Comparison of ENCODE assay signal across 20 cellular contexts in the genomic region with DNA sequence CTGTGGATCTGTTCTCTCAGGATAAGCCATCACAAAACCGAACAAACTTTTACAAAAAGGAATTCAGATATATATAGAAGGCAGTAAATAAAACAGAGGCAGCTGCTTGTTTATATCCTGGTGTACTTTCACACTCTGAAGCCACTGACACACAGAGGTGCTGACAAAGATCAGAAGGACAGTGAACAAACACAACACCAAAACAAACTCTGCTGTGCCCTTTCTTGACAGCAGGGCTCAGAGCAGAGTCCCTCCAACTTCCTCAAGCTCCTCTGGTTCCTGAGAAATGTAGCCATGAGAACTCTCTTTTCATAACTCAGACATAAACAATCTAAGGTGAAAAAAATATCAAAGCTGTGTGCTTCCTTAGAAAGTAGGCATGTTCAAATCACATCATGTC.
DNase-seq lines count a peak whose midpoint lies in the region; ATAC-seq and TF ChIP-seq lines count a peak whose summit lies in the region.
"Had no signal": no experiment of that assay in that cellular context is flagged by ENCODE, and none has a peak within 500 bp of the region (broad histone marks: within the 10 kb centered on the region; RNA-seq: fewer than 3 reads in every experiment).

No MANE protein-coding gene starts in this region.

- 0 out of 2 replicates have a peak, but pooled peaks cover 4% of the 10 kb centered on the region for H3K36me3 Mint-ChIP-seq in WTC11
- H3K36me3 Mint-ChIP-seq: CD4-positive, alpha-beta memory T cell had no signal

- CTCF ChIA-PET in WTC11 (lab: Charles Lee): no interaction called here

- H3K4me1 ChIP-seq in mucosa of descending colon (ENCODE audit: low read depth) (peaks cover 6% of the 10 kb centered on the region), adrenal gland (replicated peaks in 1 of 2) (no peaks in the 10 kb centered on the region), thyroid gland (no peaks in the 10 kb centered on the region)
- H3K4me1 ChIP-seq: left ventricle myocardium inferior, vagina had no signal

- no peaks in the 10 kb centered on the region for H3K36me3 ChIP-seq in mucosa of descending colon (ENCODE audit: low read depth)
- H3K36me3 ChIP-seq in adrenal gland (replicated peaks in 1 of 2): no peaks in the 10 kb centered on the region
- H3K36me3 ChIP-seq in thyroid gland: no peaks in the 10 kb centered on the region
- H3K36me3 ChIP-seq: left ventricle myocardium inferior, Peyer's patch, vagina had no signal

- DNase-seq in ELR (ENCODE audit: low read depth): peak; percentile 17
- DNase-seq in WTC11 (ENCODE audit: low spot score): no peak
- DNase-seq in mucosa of descending colon: peak in 1 of 3 donors; percentile 27
- no peak for DNase-seq in adrenal gland
- DNase-seq in HCEC 1CT: no peak
- DNase-seq in thyroid gland: no peak
- DNase-seq: activated CD8-positive, alpha-beta memory T cell treated with anti-CD3 and anti-CD28 coated beads for 24 hours; CD4-positive, alpha-beta memory T cell; effector CD4-positive, alpha-beta T cell; EL; left ventricle myocardium inferior; NCI-H2107; NCI-H748 treated with DMSO at 0.1 percent for 48 hours; Peyer's patch; stimulated activated CD4-positive, alpha-beta T cell treated with anti-CD3 and anti-CD28 coated beads, Interleukin-12 subunit alpha, Interleukin-12 subunit beta, amount 100 ng/mL, for 4 hours had no signal

- intact Hi-C loops in mucosa of descending colon (cut with DNase I, micrococcal nuclease) (loop anchor here in 1 of 2 donors (10.0 kb wide), 1 partner anchor 219 kb away; no protein-coding TSS in a partner anchor), adrenal gland (cut with DNase I) (no loop called here), thyroid gland (cut with DNase I) (no loop called here)

- no peaks in the 10 kb centered on the region for H3K9me3 ChIP-seq in mucosa of descending colon
- H3K9me3 ChIP-seq in adrenal gland (replicated peaks in 1 of 3): no peaks in the 10 kb centered on the region
- H3K9me3 ChIP-seq in thyroid gland: no peaks in the 10 kb centered on the region
- H3K9me3 ChIP-seq: Peyer's patch, vagina had no signal

- 31 to 52% (median 38%) methylated on average over 1 of the region's 1 CpG for WGBS in adrenal gland, 4 donors
- WGBS in thyroid gland, 2 donors: 23 to 33% methylated on average over 1 of the region's 1 CpG

- H3K27me3 Mint-ChIP-seq in WTC11 (ENCODE audit: low read depth): no peaks in the 10 kb centered on the region
- H3K27me3 Mint-ChIP-seq: CD4-positive, alpha-beta memory T cell; stimulated activated naive CD8-positive, alpha-beta T cell treated with anti-CD3 and anti-CD28 coated beads, Interleukin-15, Interleukin-2, amounts not matched to agents 100 ng/mL and 50 ng/mL, for 24 hours had no signal

- H3K27ac ChIP-seq in adrenal gland: no peak overlapping the region
- no peak overlapping the region for H3K27ac ChIP-seq in thyroid gland
- H3K27ac ChIP-seq: left ventricle myocardium inferior, Peyer's patch, vagina, VCaP had no signal

- H3K27me3 ChIP-seq in adrenal gland (no peaks in the 10 kb centered on the region), thyroid gland (no peaks in the 10 kb centered on the region)
- H3K27me3 ChIP-seq: Peyer's patch, vagina had no signal

- TF ChIP-seq POLR2A in adrenal gland (IDR thresholded peaks at IDR 0.05) (no peak), thyroid gland (IDR thresholded peaks at IDR 0.05) (no peak)

- TF ChIP-seq CTCF in WTC11 (IDR thresholded peaks at IDR 0.05) (no peak), mucosa of descending colon (IDR thresholded peaks at IDR 0.05) (no peak), adrenal gland (IDR thresholded peaks at IDR 0.05) (no peak), thyroid gland (IDR thresholded peaks at IDR 0.05) (no peak)

- H3K4me3 Mint-ChIP-seq in WTC11: no peak overlapping the region
- H3K4me3 Mint-ChIP-seq: CD4-positive, alpha-beta memory T cell; stimulated activated naive CD8-positive, alpha-beta T cell treated with anti-CD3 and anti-CD28 coated beads, Interleukin-15, Interleukin-2, amounts not matched to agents 100 ng/mL and 50 ng/mL, for 24 hours had no signal

- no peak overlapping the region for H3K27ac Mint-ChIP-seq in WTC11
- H3K27ac Mint-ChIP-seq: CD4-positive, alpha-beta memory T cell; stimulated activated naive CD8-positive, alpha-beta T cell treated with anti-CD3 and anti-CD28 coated beads, Interleukin-15, Interleukin-2, amounts not matched to agents 100 ng/mL and 50 ng/mL, for 24 hours had no signal

- POLR2A ChIA-PET in WTC11 (lab: Charles Lee): interaction anchor here (1.2 kb wide), 1 partner anchor 90 kb away, joined by 3 read pairs; no protein-coding TSS in a partner anchor

- peaks cover 37% of the 10 kb centered on the region for H3K4me1 Mint-ChIP-seq in WTC11
- H3K4me1 Mint-ChIP-seq: CD4-positive, alpha-beta memory T cell had no signal

- peak; percentile 80 for ATAC-seq in HG02981 (IDR thresholded peaks at IDR 0.05; ENCODE audit: unreplicated experiment)
- peak; percentile 46; the same call in 1 of the 2 replicates for ATAC-seq in WTC11
- ATAC-seq in mucosa of descending colon: peak; percentile 86
- ATAC-seq in GM21529 (IDR thresholded peaks at IDR 0.05; ENCODE audit: unreplicated experiment): no peak

- peaks cover 15% of the 10 kb centered on the region for H3K9me3 Mint-ChIP-seq in WTC11

- H3K4me3 ChIP-seq in mucosa of descending colon: no peak overlapping the region
- no peak overlapping the region for H3K4me3 ChIP-seq in adrenal gland
- H3K4me3 ChIP-seq in thyroid gland (replicated peaks in 1 of 3): no peak overlapping the region
- H3K4me3 ChIP-seq: left ventricle myocardium inferior, Peyer's patch, vagina had no signal

TF ChIP-seq in WTC11, 78 proteins besides CTCF, POLR2A, EP300 and RAD21:
- no peak for TF ChIP-seq SP1 (CRISPR knock-in tag; conservative IDR thresholded peaks at IDR 0.05)
- TF ChIP-seq PRRX2 (CRISPR knock-in tag; IDR thresholded peaks at IDR 0.05): no peak
- TF ChIP-seq, protein P1, sequence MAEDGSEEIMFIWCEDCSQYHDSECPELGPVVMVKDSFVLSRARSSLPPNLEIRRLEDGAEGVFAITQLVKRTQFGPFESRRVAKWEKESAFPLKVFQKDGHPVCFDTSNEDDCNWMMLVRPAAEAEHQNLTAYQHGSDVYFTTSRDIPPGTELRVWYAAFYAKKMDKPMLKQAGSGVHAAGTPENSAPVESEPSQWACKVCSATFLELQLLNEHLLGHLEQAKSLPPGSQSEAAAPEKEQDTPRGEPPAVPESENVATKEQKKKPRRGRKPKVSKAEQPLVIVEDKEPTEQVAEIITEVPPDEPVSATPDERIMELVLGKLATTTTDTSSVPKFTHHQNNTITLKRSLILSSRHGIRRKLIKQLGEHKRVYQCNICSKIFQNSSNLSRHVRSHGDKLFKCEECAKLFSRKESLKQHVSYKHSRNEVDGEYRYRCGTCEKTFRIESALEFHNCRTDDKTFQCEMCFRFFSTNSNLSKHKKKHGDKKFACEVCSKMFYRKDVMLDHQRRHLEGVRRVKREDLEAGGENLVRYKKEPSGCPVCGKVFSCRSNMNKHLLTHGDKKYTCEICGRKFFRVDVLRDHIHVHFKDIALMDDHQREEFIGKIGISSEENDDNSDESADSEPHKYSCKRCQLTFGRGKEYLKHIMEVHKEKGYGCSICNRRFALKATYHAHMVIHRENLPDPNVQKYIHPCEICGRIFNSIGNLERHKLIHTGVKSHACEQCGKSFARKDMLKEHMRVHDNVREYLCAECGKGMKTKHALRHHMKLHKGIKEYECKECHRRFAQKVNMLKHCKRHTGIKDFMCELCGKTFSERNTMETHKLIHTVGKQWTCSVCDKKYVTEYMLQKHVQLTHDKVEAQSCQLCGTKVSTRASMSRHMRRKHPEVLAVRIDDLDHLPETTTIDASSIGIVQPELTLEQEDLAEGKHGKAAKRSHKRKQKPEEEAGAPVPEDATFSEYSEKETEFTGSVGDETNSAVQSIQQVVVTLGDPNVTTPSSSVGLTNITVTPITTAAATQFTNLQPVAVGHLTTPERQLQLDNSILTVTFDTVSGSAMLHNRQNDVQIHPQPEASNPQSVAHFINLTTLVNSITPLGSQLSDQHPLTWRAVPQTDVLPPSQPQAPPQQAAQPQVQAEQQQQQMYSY (CRISPR knock-in tag; IDR thresholded peaks at IDR 0.05): no peak
- no peak for TF ChIP-seq SMAD3 (CRISPR knock-in tag; IDR thresholded peaks at IDR 0.05; ENCODE audit: borderline replicate concordance)
- TF ChIP-seq TEAD1 (CRISPR knock-in tag; IDR thresholded peaks at IDR 0.05): no peak
- TF ChIP-seq ARID4B (CRISPR knock-in tag; IDR thresholded peaks at IDR 0.05; ENCODE audit: borderline replicate concordance): no peak
